1 cellular context compared by ENCODE assay signal in genomic region chr19:35540356-35540927, GRCh38.
A peak's percentile ranks its signal among the peaks of the same experiment; 100 is the strongest.
TF ChIP-seq lines count a peak whose summit lies in the region.

No MANE protein-coding gene starts in this region.

TF ChIP-seq in HepG2, 621 proteins besides CTCF, POLR2A, EP300 and RAD21:
- TF ChIP-seq SMARCE1 (IDR thresholded peaks at IDR 0.05; ENCODE audit: borderline replicate concordance) (no peak), GPN1 (CRISPR knock-in tag; IDR thresholded peaks at IDR 0.05; ENCODE audit: borderline replicate concordance) (no peak), AKAP8 (CRISPR knock-in tag; IDR thresholded peaks at IDR 0.05) (0 out of 2 replicates have a peak, but pooled peaks have one; percentile 2), ZNF382 (CRISPR knock-in tag; IDR thresholded peaks at IDR 0.05; ENCODE audit: borderline replicate concordance) (no peak), MIER2 (CRISPR knock-in tag; IDR thresholded peaks at IDR 0.05) (no peak), MXD1 (CRISPR knock-in tag; IDR thresholded peaks at IDR 0.05) (no peak), ZNF746 (CRISPR knock-in tag; IDR thresholded peaks at IDR 0.05) (0 out of 2 replicates have a peak, but pooled peaks have one; percentile 8), ZHX2 (IDR thresholded peaks at IDR 0.05; ENCODE audit: low read depth) (no peak), ZHX2 (CRISPR knock-in tag; IDR thresholded peaks at IDR 0.05; ENCODE audit: borderline replicate concordance) (no peak), SOX5 (CRISPR knock-in tag; IDR thresholded peaks at IDR 0.05; ENCODE audit: borderline replicate concordance) (no peak), TCF12 (IDR thresholded peaks at IDR 0.05) (no peak), TCF12 (CRISPR knock-in tag; IDR thresholded peaks at IDR 0.05) (no peak)
- TF ChIP-seq, protein P1, sequence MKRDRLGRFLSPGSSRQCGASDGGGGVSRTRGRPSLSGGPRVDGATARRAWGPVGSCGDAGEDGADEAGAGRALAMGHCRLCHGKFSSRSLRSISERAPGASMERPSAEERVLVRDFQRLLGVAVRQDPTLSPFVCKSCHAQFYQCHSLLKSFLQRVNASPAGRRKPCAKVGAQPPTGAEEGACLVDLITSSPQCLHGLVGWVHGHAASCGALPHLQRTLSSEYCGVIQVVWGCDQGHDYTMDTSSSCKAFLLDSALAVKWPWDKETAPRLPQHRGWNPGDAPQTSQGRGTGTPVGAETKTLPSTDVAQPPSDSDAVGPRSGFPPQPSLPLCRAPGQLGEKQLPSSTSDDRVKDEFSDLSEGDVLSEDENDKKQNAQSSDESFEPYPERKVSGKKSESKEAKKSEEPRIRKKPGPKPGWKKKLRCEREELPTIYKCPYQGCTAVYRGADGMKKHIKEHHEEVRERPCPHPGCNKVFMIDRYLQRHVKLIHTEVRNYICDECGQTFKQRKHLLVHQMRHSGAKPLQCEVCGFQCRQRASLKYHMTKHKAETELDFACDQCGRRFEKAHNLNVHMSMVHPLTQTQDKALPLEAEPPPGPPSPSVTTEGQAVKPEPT (CRISPR knock-in tag; IDR thresholded peaks at IDR 0.05; ENCODE audit: low read depth): no peak
TF ChIP-seq in HepG2: peak in this region for 2.
